Comparison of ENCODE assay signal across 34 cellular contexts in the genomic region with DNA sequence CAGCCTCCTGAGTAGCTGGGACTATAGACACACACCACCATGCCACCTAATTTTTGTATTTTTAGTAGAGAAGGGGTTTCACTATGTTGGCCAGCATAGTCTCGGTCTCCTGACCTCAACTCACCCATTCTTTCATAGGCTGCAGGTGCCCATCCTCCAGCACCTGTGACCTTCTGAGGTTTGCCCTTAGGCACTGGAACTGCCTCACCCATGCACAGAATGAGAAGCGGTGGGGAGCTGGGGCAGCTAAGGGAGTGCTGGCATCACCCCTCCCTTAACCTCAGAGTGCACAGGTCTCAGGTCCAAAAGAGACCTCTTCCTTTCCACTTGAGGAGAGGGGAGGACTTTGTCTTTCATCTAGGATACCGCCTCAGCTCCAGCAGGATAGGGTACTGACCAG.
"Had no signal": no experiment of that assay in that cellular context is flagged by ENCODE, and none has a peak within 500 bp of the region (broad histone marks: within the 10 kb centered on the region; RNA-seq: fewer than 3 reads in every experiment).

No MANE protein-coding gene starts in this region.

- ATAC-seq: activated naive CD4-positive, alpha-beta T cell treated with anti-CD3 and anti-CD28 coated beads, Interleukin-2, amount 50 U/mL, for 72 hours; activated naive CD8-positive, alpha-beta T cell treated with anti-CD3 and anti-CD28 coated beads, Interleukin-2, amount 50 U/mL, for 24 hours; activated T-cell treated with anti-CD3 and anti-CD28 coated beads, Interleukin-2, amount 50 U/mL, for 4 hours; activated T-cell treated with anti-CD3 and anti-CD28 coated beads, Interleukin-2, amount 50 U/mL, for 72 hours; activated T-helper 17 cell treated with anti-CD3 and anti-CD28 coated beads, Interleukin-2, amount 50 U/mL, for 72 hours; body of pancreas had no signal

- H3K27me3 ChIP-seq: adrenal gland, ascending aorta, body of pancreas, brain microvascular endothelial cell, breast epithelium, cardiac muscle cell had no signal

- H3K4me1 ChIP-seq: adrenal gland, ascending aorta, body of pancreas, breast epithelium had no signal

- H3K27ac ChIP-seq: adrenal gland, ascending aorta, body of pancreas, brain microvascular endothelial cell, breast epithelium, cardiac muscle cell had no signal

- H3K36me3 ChIP-seq: adrenal gland, ascending aorta, brain microvascular endothelial cell, breast epithelium, cardiac muscle cell had no signal

- H3K9me3 ChIP-seq: adrenal gland, ascending aorta, body of pancreas, breast epithelium had no signal

- H3K4me3 ChIP-seq: adrenal gland, ascending aorta, body of pancreas, breast epithelium, cardiac muscle cell had no signal

- FAIRE-seq: astrocyte, bronchial epithelial cell had no signal

- DNase-seq: activated effector memory CD4-positive, alpha-beta T cell treated with anti-CD3 and anti-CD28 coated beads, Interleukin-2, amount 50 U/mL, for 16 hours; activated effector memory CD4-positive, alpha-beta T cell treated with Interleukin-2 at 50 U/mL for 16 hours; activated gamma-delta T cell; activated gamma-delta T cell treated with Interleukin-2 at 50 U/mL for 16 hours; activated naive CD4-positive, alpha-beta T cell; activated naive CD4-positive, alpha-beta T cell treated with anti-CD3 and anti-CD28 coated beads for 36 hours; activated naive CD4-positive, alpha-beta T cell treated with anti-CD3 and anti-CD28 coated beads, Interleukin-2, amount 10 ng/mL, durations not matched to agents 7 days and 5 days; activated naive CD4-positive, alpha-beta T cell treated with anti-CD3 and anti-CD28 coated beads, Interleukin-2, amount 50 U/mL, for 16 hours; activated naive CD4-positive, alpha-beta T cell treated with Interleukin-2 at 50 U/mL for 16 hours; activated naive CD8-positive, alpha-beta T cell treated with anti-CD3 and anti-CD28 coated beads for 36 hours; activated naive CD8-positive, alpha-beta T cell treated with anti-CD3 and anti-CD28 coated beads, Interleukin-2, amount 10 ng/mL, durations not matched to agents 7 days and 5 days; activated naive CD8-positive, alpha-beta T cell treated with anti-CD3 and anti-CD28 coated beads, Interleukin-2, amount 50 U/mL, for 24 hours; activated T-cell treated with anti-CD3 and anti-CD28 coated beads, Interleukin-2, amount 50 U/mL, for 1 hour; activated T-cell treated with anti-CD3 and anti-CD28 coated beads, Interleukin-2, amount 50 U/mL, for 24 hours; activated T-cell treated with anti-CD3 and anti-CD28 coated beads, Interleukin-2, amount 50 U/mL, for 4 hours; activated T-cell treated with anti-CD3 and anti-CD28 coated beads, Interleukin-2, amount 50 U/mL, for 48 hours; activated T-cell treated with anti-CD3 and anti-CD28 coated beads, Interleukin-2, amount 50 U/mL, for 72 hours; adrenal gland; amniotic stem cell; amygdala; anterior cingulate cortex; aorta; body of pancreas; brain microvascular endothelial cell; caudate nucleus; central memory CD4-positive, alpha-beta T cell; cerebellar nuclear complex had no signal
